1 cellular context compared by ENCODE assay signal in genomic region chr1:107171378-107171777, GRCh38.
TF ChIP-seq lines count a peak whose summit lies in the region.

No MANE protein-coding gene starts in this region.

TF ChIP-seq in H1, 55 proteins besides CTCF, POLR2A, EP300 and RAD21:
- no peak for TF ChIP-seq CTBP2 (IDR thresholded peaks at IDR 0.05; ENCODE audit: borderline replicate concordance, insufficient read depth, insufficient read length, low read length)
- TF ChIP-seq CHD2 (IDR thresholded peaks at IDR 0.05; ENCODE audit: low read length), result no peak
- no peak for TF ChIP-seq SP2 (IDR thresholded peaks at IDR 0.05; ENCODE audit: low read length)
- no peak for TF ChIP-seq SP1 (IDR thresholded peaks at IDR 0.05; ENCODE audit: low read depth, low read length)
- TF ChIP-seq, protein P1, sequence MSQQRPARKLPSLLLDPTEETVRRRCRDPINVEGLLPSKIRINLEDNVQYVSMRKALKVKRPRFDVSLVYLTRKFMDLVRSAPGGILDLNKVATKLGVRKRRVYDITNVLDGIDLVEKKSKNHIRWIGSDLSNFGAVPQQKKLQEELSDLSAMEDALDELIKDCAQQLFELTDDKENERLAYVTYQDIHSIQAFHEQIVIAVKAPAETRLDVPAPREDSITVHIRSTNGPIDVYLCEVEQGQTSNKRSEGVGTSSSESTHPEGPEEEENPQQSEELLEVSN (IDR thresholded peaks at IDR 0.05), result no peak
- no peak for TF ChIP-seq PHF8 (conservative IDR thresholded peaks at IDR 0.05; ENCODE audit: low read depth, low read length)
- no peak for TF ChIP-seq HDAC6 (IDR thresholded peaks at IDR 0.05; ENCODE audit: low read depth, low read length)
- TF ChIP-seq, protein P2, sequence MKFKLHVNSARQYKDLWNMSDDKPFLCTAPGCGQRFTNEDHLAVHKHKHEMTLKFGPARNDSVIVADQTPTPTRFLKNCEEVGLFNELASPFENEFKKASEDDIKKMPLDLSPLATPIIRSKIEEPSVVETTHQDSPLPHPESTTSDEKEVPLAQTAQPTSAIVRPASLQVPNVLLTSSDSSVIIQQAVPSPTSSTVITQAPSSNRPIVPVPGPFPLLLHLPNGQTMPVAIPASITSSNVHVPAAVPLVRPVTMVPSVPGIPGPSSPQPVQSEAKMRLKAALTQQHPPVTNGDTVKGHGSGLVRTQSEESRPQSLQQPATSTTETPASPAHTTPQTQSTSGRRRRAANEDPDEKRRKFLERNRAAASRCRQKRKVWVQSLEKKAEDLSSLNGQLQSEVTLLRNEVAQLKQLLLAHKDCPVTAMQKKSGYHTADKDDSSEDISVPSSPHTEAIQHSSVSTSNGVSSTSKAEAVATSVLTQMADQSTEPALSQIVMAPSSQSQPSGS (IDR thresholded peaks at IDR 0.05; ENCODE audit: low read length), result no peak
- TF ChIP-seq BRCA1 (IDR thresholded peaks at IDR 0.05; ENCODE audit: low read depth, low read length), result no peak
- no peak for TF ChIP-seq SIN3A (conservative IDR thresholded peaks at IDR 0.05 in 1 of 2, IDR thresholded peaks at IDR 0.05 in 1 of 2; ENCODE audit: low read depth in 1 of 2, low read length in 2 of 2)
- no peak for TF ChIP-seq FOSL1 (IDR thresholded peaks at IDR 0.05; ENCODE audit: insufficient read depth, low read depth, low read length)
- no peak for TF ChIP-seq TCF12 (IDR thresholded peaks at IDR 0.05; ENCODE audit: low read depth, low read length)
- no peak for TF ChIP-seq NRF1 (IDR thresholded peaks at IDR 0.05; ENCODE audit: low read depth, low read length)
- no peak for TF ChIP-seq SRF (IDR thresholded peaks at IDR 0.05; ENCODE audit: low read depth, low read length)
- TF ChIP-seq RFX5 (IDR thresholded peaks at IDR 0.05; ENCODE audit: borderline replicate concordance, low read depth, low read length), result no peak
- TF ChIP-seq RXRA (IDR thresholded peaks at IDR 0.05; ENCODE audit: insufficient read depth, low read depth, low read length), result no peak
